ENCODE assay signal across 14 cellular contexts in the genomic region with DNA sequence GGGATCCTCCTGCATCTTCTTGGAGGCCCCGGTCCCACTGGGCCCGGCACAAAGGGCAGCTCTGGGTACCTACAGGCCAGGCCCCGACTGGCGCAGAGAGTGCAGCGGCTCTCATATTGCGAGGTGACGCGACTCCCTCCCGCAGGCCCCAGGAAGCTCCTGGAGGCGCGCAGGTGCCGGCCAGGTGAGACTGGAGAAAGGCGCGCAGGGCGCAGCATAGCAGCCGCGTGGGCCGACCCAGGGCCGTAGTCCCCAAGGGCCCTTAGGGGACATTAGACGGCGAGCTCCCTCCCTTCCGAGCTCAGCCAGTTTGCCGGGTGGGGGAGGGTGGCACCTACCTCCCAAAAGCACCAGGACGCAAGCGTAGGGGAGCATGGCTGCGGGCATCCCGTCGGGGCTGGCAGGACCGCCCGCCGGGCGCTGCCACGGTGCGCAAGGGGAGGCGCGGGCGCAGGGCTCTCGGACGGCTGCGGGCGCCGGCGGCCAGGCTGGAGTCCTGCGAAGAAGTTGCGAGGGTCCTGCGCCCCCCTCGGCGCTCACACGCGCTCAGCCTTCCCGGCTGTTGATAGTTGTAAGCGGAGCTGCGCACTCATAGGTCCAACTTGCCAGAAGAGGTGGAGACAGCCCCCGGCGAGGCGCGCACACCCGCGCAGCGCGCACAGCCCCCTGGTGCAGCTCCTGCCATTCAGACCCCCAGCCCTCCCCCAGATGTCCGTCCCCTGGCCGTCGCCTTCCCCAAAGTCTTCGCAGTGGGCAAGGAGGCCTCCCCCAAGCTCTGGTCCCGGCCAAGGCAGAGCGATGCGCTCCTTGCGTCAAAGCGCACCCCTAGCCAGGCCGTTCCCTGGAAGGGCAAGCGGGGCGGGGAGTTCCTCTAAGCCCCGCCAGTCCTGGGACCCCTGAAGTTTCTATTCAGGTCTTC. TPM values are rescaled to one million over a fixed set of nuclear protein-coding genes. Genes with fewer than 3 reads are reported as not detected.
DNase-seq lines count a peak whose midpoint lies in the region; ATAC-seq and TF ChIP-seq lines count a peak whose summit lies in the region.
"Had no signal": no experiment of that assay in that cellular context is flagged by ENCODE, and none has a peak within 500 bp of the region (broad histone marks: within the 10 kb centered on the region; RNA-seq: fewer than 3 reads in every experiment).

No MANE protein-coding gene starts in this region.

- CTCF ChIA-PET in WTC11 (lab: Charles Lee): interaction anchor here (0.6 to 2.9 kb wide), 12 partner anchors 11 to 356 kb away, joined by 3 to 24 read pairs (median 4); partner anchors contain the start of gene STX16

- no peak overlapping the region for H3K9ac ChIP-seq in neural cell (ENCODE audit: low read length)
- H3K9ac ChIP-seq: BLaER1 treated with 17β-estradiol and CSF1 and Interleukin-3, amounts not matched to agents 10 nM and 100 nM had no signal

- H3K36me3 Mint-ChIP-seq in WTC11: peaks cover 5% of the 10 kb centered on the region

- no peak for TF ChIP-seq CTCF in AG10803 (conservative IDR thresholded peaks at IDR 0.05; ENCODE audit: low read length)
- no peak for TF ChIP-seq CTCF in WTC11 (IDR thresholded peaks at IDR 0.05)
- TF ChIP-seq CTCF in foreskin fibroblast (IDR thresholded peaks at IDR 0.05; ENCODE audit: low read depth, low read length): no peak
- no peak for TF ChIP-seq CTCF in neural cell (IDR thresholded peaks at IDR 0.05; ENCODE audit: poor library complexity, severe bottlenecking)

- DNase-seq in AG10803 (ENCODE audit: low read depth) (peak; percentile 22), WTC11 (ENCODE audit: low spot score) (peak; percentile 54), foreskin fibroblast (peak; percentile 7 to 26), GM19238 (ENCODE audit: insufficient read length, low spot score) (no peak), NCI-H774 (lab: John Stamatoyannopoulos, UW) (no peak)
- DNase-seq: central memory CD4-positive, alpha-beta T cell; left colon; NCI-H1694; stimulated activated naive CD4-positive, alpha-beta T cell treated with Interleukin-2 at 50 U/mL for 16 hours had no signal

- ATAC-seq in WTC11: peak; percentile 53
- ATAC-seq in GM18873 (IDR thresholded peaks at IDR 0.05; ENCODE audit: low FRiP score, unreplicated experiment): no peak
- no peak for ATAC-seq in GM21529 (IDR thresholded peaks at IDR 0.05; ENCODE audit: unreplicated experiment)
- ATAC-seq: left colon had no signal

- no peak overlapping the region for H2AFZ ChIP-seq in neural cell (ENCODE audit: low read depth, low read length)

- no peaks in the 10 kb centered on the region for H3K36me3 ChIP-seq in neural cell (ENCODE audit: insufficient read depth, low read length)
- H3K36me3 ChIP-seq: BLaER1 treated with 17β-estradiol and CSF1 and Interleukin-3, amounts not matched to agents 10 nM and 100 nM; SJSA1 had no signal

- no peak overlapping the region for H3K27ac Mint-ChIP-seq in WTC11

- H3K9me3 ChIP-seq in neural cell (ENCODE audit: low read length): no peaks in the 10 kb centered on the region
- H3K9me3 ChIP-seq: BLaER1 treated with 17β-estradiol and CSF1 and Interleukin-3, amounts not matched to agents 10 nM and 100 nM; SJSA1 had no signal

- no peaks in the 10 kb centered on the region for H3K9me2 ChIP-seq in neural cell (ENCODE audit: insufficient read depth, low read length)

- peaks cover 64% of the 10 kb centered on the region for H3K27me3 Mint-ChIP-seq in WTC11 (ENCODE audit: low read depth)

- no peak for TF ChIP-seq EP300 in neural cell (conservative IDR thresholded peaks at IDR 0.05; ENCODE audit: poor library complexity, severe bottlenecking)

- H3K9me3 Mint-ChIP-seq in WTC11: no peaks in the 10 kb centered on the region

- H3K4me3 Mint-ChIP-seq in WTC11: peak overlapping the region; percentile 78

- no peak overlapping the region for H3K4me2 ChIP-seq in neural cell (ENCODE audit: low read length)
- H3K4me2 ChIP-seq: BLaER1 treated with 17β-estradiol and CSF1 and Interleukin-3, amounts not matched to agents 10 nM and 100 nM had no signal

- H3K4me3 ChIP-seq in AG10803 (ENCODE audit: low read length) (peak overlapping the region; percentile 71), foreskin fibroblast (ENCODE audit: low read depth in 1 of 2, low read length in 2 of 2) (peak overlapping the region; percentile 46 to 61), neural cell (ENCODE audit: low read length) (peak overlapping the region; percentile 48)
- H3K4me3 ChIP-seq: BLaER1 treated with 17β-estradiol and CSF1 and Interleukin-3, amounts not matched to agents 10 nM and 100 nM; SJSA1 had no signal

- peaks cover 23% of the 10 kb centered on the region for H3K4me1 Mint-ChIP-seq in WTC11

- H3K27me3 ChIP-seq in neural cell (ENCODE audit: insufficient read depth, low read depth, low read length): peaks cover 41% of the 10 kb centered on the region
- H3K27me3 ChIP-seq: SJSA1 had no signal

- TF ChIP-seq RAD21 in neural cell (conservative IDR thresholded peaks at IDR 0.05): no peak

- no peaks in the 10 kb centered on the region for H3F3A ChIP-seq in neural cell (ENCODE audit: insufficient read depth, low read length, poor library complexity, severe bottlenecking)

- H4K20me1 ChIP-seq in neural cell (ENCODE audit: insufficient read depth): no peaks in the 10 kb centered on the region

- H3K79me2 ChIP-seq in neural cell (replicated peaks; ENCODE audit: insufficient read depth, low read length): no peaks in the 10 kb centered on the region

- POLR2A ChIA-PET in WTC11 (lab: Charles Lee): interaction anchor here (0.5 to 2.4 kb wide), 5 partner anchors 25 to 136 kb away, joined by 3 to 14 read pairs (median 4); partner anchors contain the start of gene STX16

- no peak overlapping the region for H3K27ac ChIP-seq in neural cell (ENCODE audit: low read length)
- H3K27ac ChIP-seq: BLaER1 treated with 17β-estradiol and CSF1 and Interleukin-3, amounts not matched to agents 10 nM and 100 nM; SJSA1 had no signal

TF ChIP-seq in WTC11, 78 proteins besides CTCF, POLR2A, EP300 and RAD21 (continues in another document):
- no peak for TF ChIP-seq JAZF1 (CRISPR knock-in tag; IDR thresholded peaks at IDR 0.05)
- TF ChIP-seq, protein P1, sequence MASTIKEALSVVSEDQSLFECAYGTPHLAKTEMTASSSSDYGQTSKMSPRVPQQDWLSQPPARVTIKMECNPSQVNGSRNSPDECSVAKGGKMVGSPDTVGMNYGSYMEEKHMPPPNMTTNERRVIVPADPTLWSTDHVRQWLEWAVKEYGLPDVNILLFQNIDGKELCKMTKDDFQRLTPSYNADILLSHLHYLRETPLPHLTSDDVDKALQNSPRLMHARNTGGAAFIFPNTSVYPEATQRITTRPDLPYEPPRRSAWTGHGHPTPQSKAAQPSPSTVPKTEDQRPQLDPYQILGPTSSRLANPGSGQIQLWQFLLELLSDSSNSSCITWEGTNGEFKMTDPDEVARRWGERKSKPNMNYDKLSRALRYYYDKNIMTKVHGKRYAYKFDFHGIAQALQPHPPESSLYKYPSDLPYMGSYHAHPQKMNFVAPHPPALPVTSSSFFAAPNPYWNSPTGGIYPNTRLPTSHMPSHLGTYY (CRISPR knock-in tag; IDR thresholded peaks at IDR 0.05): no peak
- no peak for TF ChIP-seq ESRRA (CRISPR knock-in tag; IDR thresholded peaks at IDR 0.05; ENCODE audit: borderline replicate concordance)
- TF ChIP-seq, protein P2, sequence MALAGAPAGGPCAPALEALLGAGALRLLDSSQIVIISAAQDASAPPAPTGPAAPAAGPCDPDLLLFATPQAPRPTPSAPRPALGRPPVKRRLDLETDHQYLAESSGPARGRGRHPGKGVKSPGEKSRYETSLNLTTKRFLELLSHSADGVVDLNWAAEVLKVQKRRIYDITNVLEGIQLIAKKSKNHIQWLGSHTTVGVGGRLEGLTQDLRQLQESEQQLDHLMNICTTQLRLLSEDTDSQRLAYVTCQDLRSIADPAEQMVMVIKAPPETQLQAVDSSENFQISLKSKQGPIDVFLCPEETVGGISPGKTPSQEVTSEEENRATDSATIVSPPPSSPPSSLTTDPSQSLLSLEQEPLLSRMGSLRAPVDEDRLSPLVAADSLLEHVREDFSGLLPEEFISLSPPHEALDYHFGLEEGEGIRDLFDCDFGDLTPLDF (CRISPR knock-in tag; IDR thresholded peaks at IDR 0.05): no peak; the same call in 1 of the 2 replicates

TF ChIP-seq in neural cell, 6 proteins besides CTCF, POLR2A, EP300 and RAD21:
- no peak for TF ChIP-seq POLR2AphosphoS5 (IDR thresholded peaks at IDR 0.05)
- no peak for TF ChIP-seq SMC3 (conservative IDR thresholded peaks at IDR 0.05; ENCODE audit: poor library complexity)
- TF ChIP-seq MXI1 (conservative IDR thresholded peaks at IDR 0.05; ENCODE audit: poor library complexity, severe bottlenecking): no peak
- no peak for TF ChIP-seq TAF1 (IDR thresholded peaks at IDR 0.05; ENCODE audit: low read depth)
- TF ChIP-seq REST (IDR thresholded peaks at IDR 0.05; ENCODE audit: borderline replicate concordance): no peak
- no peak for TF ChIP-seq EZH2 (IDR thresholded peaks at IDR 0.05; ENCODE audit: borderline replicate concordance, insufficient read depth, low read length, poor library complexity, severe bottlenecking)

RNA-seq across cellular contexts. Expression of gene APCDD1L, which starts 0.6 kb away (rescaled TPM):
- 2.4 to 3.2 TPM (median 2.5 TPM) in 3 replicates for total RNA-seq in WTC11 (2021)
- polyA plus RNA-seq in neural cell: not detected in 2 replicates
- not detected in 2 replicates for polyA minus RNA-seq in neural cell

Comparison
In these comparisons a context has a peak if more than half of its experiments do, and no peak if none do; other contexts are left out.
1. DNase-seq: peak in AG10803 (single experiment), WTC11 (single experiment) and foreskin fibroblast (2 of 2); none in GM19238 (single experiment) and NCI-H774 (single experiment).
2. Peak in every context shown above with its lines, with median percentiles within 50 percentile points of each other: H3K4me3 ChIP-seq.